ENCODE assay signal across 9 cellular contexts in the genomic region with DNA sequence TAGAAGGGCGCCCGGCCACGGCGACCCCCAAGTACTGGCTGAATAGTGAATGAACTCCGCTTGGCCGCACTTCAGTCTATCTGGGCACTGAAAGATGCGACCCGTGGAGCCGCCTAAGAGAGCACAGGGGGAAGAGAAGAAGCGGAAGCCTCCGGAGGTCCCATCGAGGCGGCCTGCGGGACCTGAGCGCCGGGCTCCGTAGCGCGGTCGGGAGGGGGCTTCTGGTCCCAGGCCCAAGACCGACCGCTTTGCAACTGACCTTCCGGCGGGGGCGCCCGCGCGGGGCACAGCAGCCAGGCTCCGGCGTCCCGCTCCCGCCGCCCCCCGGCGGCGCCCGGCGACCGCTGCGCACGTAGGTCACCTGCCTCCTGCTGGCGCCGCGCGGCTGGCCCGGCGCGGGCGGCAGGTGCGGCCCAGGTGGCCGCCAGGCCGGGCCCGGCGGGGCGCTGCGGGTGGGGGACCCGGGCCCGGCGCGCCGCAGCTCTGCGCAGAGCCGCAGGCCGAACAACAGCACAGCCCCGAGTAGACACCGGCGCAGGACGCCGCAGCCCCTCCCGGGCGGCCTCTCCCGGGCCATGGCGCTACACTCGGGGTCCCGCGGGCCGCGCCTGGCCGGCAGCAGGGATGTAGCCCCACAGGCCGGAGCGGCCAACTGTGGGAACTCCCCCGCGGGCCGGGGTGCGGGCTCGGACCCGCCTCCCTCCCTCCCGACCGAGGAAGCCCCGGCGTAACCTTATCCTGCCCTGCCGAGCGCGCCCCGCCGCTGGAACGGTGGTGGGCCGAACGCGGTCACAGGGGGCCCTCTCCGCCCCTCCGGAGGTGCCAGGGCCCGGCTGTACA. TPM values are rescaled to one million over a fixed set of nuclear protein-coding genes. Genes with fewer than 3 reads are reported as not detected.
DNase-seq lines count a peak whose midpoint lies in the region; ATAC-seq, FAIRE-seq and TF ChIP-seq lines count a peak whose summit lies in the region.
"Had no signal": no experiment of that assay in that cellular context is flagged by ENCODE, and none has a peak within 500 bp of the region (broad histone marks: within the 10 kb centered on the region; RNA-seq: fewer than 3 reads in every experiment).

A gene with protein sequence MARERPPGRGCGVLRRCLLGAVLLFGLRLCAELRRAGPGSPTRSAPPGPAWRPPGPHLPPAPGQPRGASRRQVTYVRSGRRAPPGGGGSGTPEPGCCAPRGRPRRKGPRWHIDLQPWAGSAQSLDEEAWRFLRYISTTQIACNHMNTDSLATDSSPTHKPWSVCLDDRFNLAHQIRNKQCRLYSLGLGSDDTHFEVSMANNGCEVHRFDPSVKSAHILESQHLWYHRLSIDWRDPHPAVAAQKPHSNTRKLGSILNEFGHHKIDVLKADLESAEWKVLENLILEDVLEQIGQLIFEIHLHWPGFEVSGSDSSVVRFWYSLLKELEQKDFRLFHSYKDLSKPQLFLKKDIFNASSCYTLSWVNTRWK (minus strand): TSS at position 654 of the 840 bp plus-strand sequence. CDS start 77 bp downstream, at position 577.

- H3K4me3 ChIP-seq in liver (ENCODE audit: low read depth in 1 of 3, low read length in 3 of 3) (peak within 1 kb of the TSS; percentile 29 to 71 (median 47)), HepG2 (replicated peaks in 1 of 3; ENCODE audit: insufficient read depth in 1 of 3, low read depth in 2 of 3, low read length in 3 of 3) (no peak within 1 kb of the TSS), heart left ventricle (peak within 1 kb of the TSS; percentile 26 to 76 (median 60)), rectal smooth muscle tissue (ENCODE audit: low read length) (peak within 1 kb of the TSS; percentile 73)

- no peaks in the 10 kb centered on the region for H4K20me1 ChIP-seq in HepG2 (ENCODE audit: insufficient read depth, low read length)

- no peaks in the 10 kb centered on the region for H3K36me3 ChIP-seq in liver (ENCODE audit: control insufficient read depth in 4 of 4, insufficient read depth in 3 of 4, low read depth in 1 of 4, low read length in 3 of 4)
- H3K36me3 ChIP-seq in HepG2 (replicated peaks in 1 of 2; ENCODE audit: control insufficient read depth in 1 of 2, insufficient read depth in 2 of 2, low read length in 2 of 2), result no peaks in the 10 kb centered on the region
- H3K36me3 ChIP-seq in heart left ventricle, result no peaks in the 10 kb centered on the region
- H3K36me3 ChIP-seq in rectal smooth muscle tissue (ENCODE audit: control insufficient read depth, insufficient read depth, low read length), result no peaks in the 10 kb centered on the region
- H3K36me3 ChIP-seq: adrenal gland had no signal

- no peak for TF ChIP-seq RAD21 in liver (IDR thresholded peaks at IDR 0.05)
- TF ChIP-seq RAD21 in HepG2 (CRISPR knock-in tag; IDR thresholded peaks at IDR 0.05), result no peak

- H3K27ac ChIP-seq in liver (ENCODE audit: low read depth in 1 of 2, low read length in 2 of 2) (peak within 1 kb of the TSS in 1 of 2 donors; percentile 34), HepG2 (ENCODE audit: extremely low read length, insufficient read depth, low read length) (no peak within 1 kb of the TSS), heart left ventricle (peak within 1 kb of the TSS in 11 of 12 donors; percentile 29 to 94 (median 71)), rectal smooth muscle tissue (ENCODE audit: low read depth, low read length) (peak within 1 kb of the TSS; percentile 97)

- TF ChIP-seq CTCF in liver (IDR thresholded peaks at IDR 0.05; ENCODE audit: low read depth, low read length, missing input control) (peak; percentile 14), HepG2 (CRISPR knock-in tag; IDR thresholded peaks at IDR 0.05) (no peak), heart left ventricle (IDR thresholded peaks at IDR 0.05) (peak in 1 of 12 donors; percentile 2)

- no peak for ATAC-seq in HepG2
- ATAC-seq in heart left ventricle, result peak in 3 of 4 donors; percentile 42 to 67 (median 63)
- ATAC-seq in HG03457 (IDR thresholded peaks at IDR 0.05; ENCODE audit: unreplicated experiment), result no peak
- ATAC-seq in GM21619 (IDR thresholded peaks at IDR 0.05; ENCODE audit: unreplicated experiment), result no peak

- H3K79me2 ChIP-seq in HepG2 (ENCODE audit: insufficient read depth, low read length), result no peaks in the 10 kb centered on the region

- FAIRE-seq in HepG2 (lab: Jason Lieb, UNC), result no peak

- H3K4me2 ChIP-seq in HepG2 (ENCODE audit: low read depth, low read length), result no peak within 1 kb of the TSS

- no peak for DNase-seq in HepG2 (ENCODE audit: low spot score)
- peak; percentile 59 for DNase-seq in activated CD8-positive, alpha-beta memory T cell treated with anti-CD3 and anti-CD28 coated beads, Interleukin-2, amount 50 U/mL, for 48 hours
- DNase-seq in heart left ventricle, result peak in 1 of 5 donors; percentile 33
- DNase-seq in COR-L47 (lab: John Stamatoyannopoulos, UW), result no peak

- no TSS peak for BruUV-seq in HepG2 (replicated peaks; lab: Mats Ljungman, UMichigan)

- no peak within 1 kb of the TSS for H2AFZ ChIP-seq in HepG2 (ENCODE audit: low read length)

- POLR2A ChIA-PET in HepG2 (lab: Yijun Ruan, JAX), result no interaction called here

- H3K27me3 ChIP-seq in liver (ENCODE audit: control insufficient read depth in 4 of 4, insufficient read depth in 4 of 4, low read length in 3 of 4) (no peaks in the 10 kb centered on the region), HepG2 (ENCODE audit: control insufficient read depth in 1 of 2, insufficient read depth in 2 of 2, low read length in 2 of 2) (no peaks in the 10 kb centered on the region), heart left ventricle (peaks cover 0 to 44% (median 0%) of the 10 kb centered on the region in 9 donors), rectal smooth muscle tissue (ENCODE audit: control insufficient read depth, insufficient read depth, low read length) (no peaks in the 10 kb centered on the region)
- H3K27me3 ChIP-seq: adrenal gland had no signal

- H3K9me3 ChIP-seq in liver (ENCODE audit: control insufficient read depth in 4 of 4, low read length in 3 of 4) (no peaks in the 10 kb centered on the region), HepG2 (ENCODE audit: low read length) (no peaks in the 10 kb centered on the region), heart left ventricle (no peaks in the 10 kb centered on the region)
- H3K9me3 ChIP-seq: adrenal gland had no signal

- 3% methylated on average over 103 of the region's 103 CpGs for WGBS in liver
- 91% methylated on average over 23 of the region's 103 CpGs for WGBS in HepG2 (ENCODE audit: low lambda C conversion rate)
- WGBS in heart left ventricle, 4 donors, result 1 to 2% (median 2%) methylated on average over 43 to 103 of the region's 103 CpGs

- in situ Hi-C loops in HepG2 (cut with HindIII; ENCODE audit: extremely low pct_ligation_motif_present, low pct_unique_long_range_greater_than_20kb), result no loop called here

- H3K4me1 ChIP-seq in liver (ENCODE audit: control insufficient read depth in 4 of 4, insufficient read depth in 4 of 4, low read length in 3 of 4) (peaks cover 0 to 19% (median 8%) of the 10 kb centered on the region in 4 donors), HepG2 (ENCODE audit: insufficient read depth, low read length) (peaks cover 42% of the 10 kb centered on the region), heart left ventricle (peaks cover 0 to 22% (median 3%) of the 10 kb centered on the region in 12 donors), rectal smooth muscle tissue (ENCODE audit: control insufficient read depth, insufficient read depth, low read length) (peaks cover 42% of the 10 kb centered on the region)

- CTCF ChIA-PET in HepG2 (lab: Yijun Ruan, JAX; ENCODE audit: low intra/inter-chr PET ratio, low total read pairs), result no interaction called here

- TF ChIP-seq POLR2A in HepG2 (IDR thresholded peaks at IDR 0.05; ENCODE audit: insufficient read depth in 1 of 2, low read depth in 2 of 2, low read length in 2 of 2), result no peak
- no peak for TF ChIP-seq POLR2A in heart left ventricle (IDR thresholded peaks at IDR 0.05)

- H3K9ac ChIP-seq in liver (ENCODE audit: low read depth in 1 of 2, low read length in 2 of 2) (no peak within 1 kb of the TSS), HepG2 (ENCODE audit: insufficient read depth, low read depth, low read length) (no peak within 1 kb of the TSS), rectal smooth muscle tissue (ENCODE audit: low read length) (peak within 1 kb of the TSS; percentile 82)

- intact Hi-C loops in HepG2 (cut with micrococcal nuclease; ENCODE audit: unreplicated experiment) (no loop called here), heart left ventricle (cut with DNase I) (no loop called here)

- TF ChIP-seq EP300 in HepG2 (IDR thresholded peaks at IDR 0.05; ENCODE audit: low read depth in 2 of 2, low read length in 2 of 2), result no peak
- no peak for TF ChIP-seq EP300 in HepG2 (CRISPR knock-in tag; IDR thresholded peaks at IDR 0.05; ENCODE audit: borderline replicate concordance)

TF ChIP-seq in liver, 16 proteins besides CTCF, POLR2A, EP300 and RAD21 (continues in another document):
- TF ChIP-seq NR2F2 (IDR thresholded peaks at IDR 0.05), result no peak

TF ChIP-seq in HepG2, 621 proteins besides CTCF, POLR2A, EP300 and RAD21 (continues in another document):
- TF ChIP-seq ZNF296 (CRISPR knock-in tag; conservative IDR thresholded peaks at IDR 0.05), result no peak

RNA-seq across cellular contexts. Expression of the gene that starts here (rescaled TPM):
- total RNA-seq in liver, result 1 to 10 TPM; 1.6 to 2.0 TPM
- under 1 TPM; 0.14 to 0.23 TPM for polyA plus RNA-seq in liver
- not detected in 2 replicates for total RNA-seq in HepG2 (2016; rRNA removed; fragmentation: Illumina TruSeq; extraction: Trizol)
- total RNA-seq in HepG2 (2016; cell fraction: cytosol; rRNA removed; fragmentation: Illumina TruSeq; extraction: Trizol; ENCODE audit: low read depth), result not detected in 2 replicates
- total RNA-seq in HepG2 (2016; cell fraction: insoluble cytoplasmic fraction; rRNA removed; fragmentation: Illumina TruSeq; extraction: Trizol), result not detected in 2 replicates
- not detected in 2 replicates for total RNA-seq in HepG2 (2016; cell fraction: membrane; rRNA removed; fragmentation: Illumina TruSeq; extraction: Trizol)
- not detected in 2 replicates for total RNA-seq in HepG2 (2016; cell fraction: nucleus; rRNA removed; fragmentation: Illumina TruSeq; extraction: Trizol)
- polyA plus RNA-seq in HepG2 (2011; rRNA removed), result not detected in 2 replicates
- not detected in 2 replicates for polyA plus RNA-seq in HepG2 (2011; cell fraction: cytosol; rRNA removed)
- not detected in 2 replicates for polyA plus RNA-seq in HepG2 (2011; cell fraction: nucleus; rRNA removed)
- polyA plus RNA-seq in HepG2 (2012), result not detected in 2 replicates
- not detected in 2 replicates for polyA plus RNA-seq in HepG2 (2016; cell fraction: cytosol; fragmentation: Illumina TruSeq; extraction: Trizol; ENCODE audit: low read depth)
- not detected in 2 replicates for polyA plus RNA-seq in HepG2 (2016; cell fraction: insoluble cytoplasmic fraction; fragmentation: Illumina TruSeq; extraction: Trizol; ENCODE audit: low read depth)
- not detected in 2 replicates for polyA plus RNA-seq in HepG2 (2016; cell fraction: membrane; fragmentation: Illumina TruSeq; extraction: Trizol; ENCODE audit: low read depth)
- polyA plus RNA-seq in HepG2 (2016; cell fraction: nucleus; fragmentation: Illumina TruSeq; extraction: Trizol; ENCODE audit: insufficient read depth, low read depth), result not detected in 2 replicates
- not detected in 2 replicates for polyA minus RNA-seq in HepG2 (2011; rRNA and poly(A)+ RNA removed; ENCODE audit: low replicate concordance)
- not detected in 2 replicates for polyA minus RNA-seq in HepG2 (2011; cell fraction: cytosol; rRNA and poly(A)+ RNA removed)
- not detected in 2 replicates for polyA minus RNA-seq in HepG2 (2011; cell fraction: nucleus; rRNA and poly(A)+ RNA removed)
- 1 to 10 TPM in 6 of 9 donors, under 1 TPM in 2, not detected in 1; 0.60 to 2.8 (median 1.8) TPM for total RNA-seq in heart left ventricle
- polyA plus RNA-seq in heart left ventricle, result not detected

Comparison
In these comparisons a context has a peak if more than half of its experiments do, and no peak if none do; other contexts are left out.
1. H3K4me3 ChIP-seq: peak in liver (3 of 3), heart left ventricle (12 of 12) and rectal smooth muscle tissue (single experiment); none in HepG2 (0 of 3).
2. ATAC-seq: peak in heart left ventricle (3 of 4); none in HepG2 (single experiment), HG03457 (single experiment) and GM21619 (single experiment).